8 cellular contexts compared by ENCODE assay signal in genomic region chr10:91164520-91165065, GRCh38. TPM values are rescaled to one million over a fixed set of nuclear protein-coding genes. Genes with fewer than 3 reads are reported as not detected.
DNase-seq lines count a peak whose midpoint lies in the region; ATAC-seq and TF ChIP-seq lines count a peak whose summit lies in the region.

No MANE protein-coding gene starts in this region.

- peaks cover 57% of the 10 kb centered on the region for H3K4me1 Mint-ChIP-seq in CD4-positive, alpha-beta T cell (ENCODE audit: low read depth)
- H3K4me1 Mint-ChIP-seq in neural crest cell: peaks cover 8% of the 10 kb centered on the region

- no peaks in the 10 kb centered on the region for H3K9me3 Mint-ChIP-seq in CD4-positive, alpha-beta T cell
- no peaks in the 10 kb centered on the region for H3K9me3 Mint-ChIP-seq in neural crest cell

- no peaks in the 10 kb centered on the region for H3K27me3 Mint-ChIP-seq in CD4-positive, alpha-beta T cell
- H3K27me3 Mint-ChIP-seq in neural crest cell (ENCODE audit: low read depth): peaks cover 79% of the 10 kb centered on the region

- H4K20me1 ChIP-seq in PC-9 (ENCODE audit: insufficient read depth): no peaks in the 10 kb centered on the region; the same call in 1 of the 2 replicates

- peaks cover 20% of the 10 kb centered on the region; the same call in 1 of the 2 replicates for H3K79me2 ChIP-seq in PC-9 (ENCODE audit: low read depth)

- H3K27ac ChIP-seq in CD4-positive, alpha-beta T cell (ENCODE audit: low read depth, low read length): peak overlapping the region; percentile 79
- H3K27ac ChIP-seq in PC-9: 0 out of 2 replicates have a peak overlapping the region, but pooled peaks have one; percentile 66

- H3K36me3 Mint-ChIP-seq in CD4-positive, alpha-beta T cell (ENCODE audit: low read depth): peaks cover 33% of the 10 kb centered on the region
- H3K36me3 Mint-ChIP-seq in neural crest cell (ENCODE audit: low read depth): peaks cover 3% of the 10 kb centered on the region

- TF ChIP-seq CTCF in CD4-positive, alpha-beta T cell (IDR thresholded peaks at IDR 0.05): no peak
- TF ChIP-seq CTCF in PC-9 (conservative IDR thresholded peaks at IDR 0.05) (no peak), neural crest cell (conservative IDR thresholded peaks at IDR 0.05) (no peak)

- H3K9ac ChIP-seq in endocrine pancreas (ENCODE audit: control insufficient read depth, insufficient read depth, low read length): no peak overlapping the region

- POLR2A ChIA-PET in CD4-positive, alpha-beta T cell (lab: Charles Lee): interaction anchor here (0.6 to 4.5 kb wide), 12 partner anchors 8 to 1751 kb away, joined by 3 to 45 read pairs (median 7); partner anchors contain the start of genes IFIT5 and PCGF5
- POLR2A ChIA-PET in PC-9 (lab: Charles Lee; ENCODE audit: unreplicated experiment): no interaction called here

- H3K9me2 ChIP-seq in PC-9 (ENCODE audit: insufficient read depth): no peaks in the 10 kb centered on the region

- peak overlapping the region; percentile 79 for H3K4me2 ChIP-seq in PC-9

- intact Hi-C loops in CD4-positive, alpha-beta T cell (cut with DNase I, micrococcal nuclease): loop anchor here in 1 of 2 experiments (5.0 to 10.0 kb wide), 5 partner anchors 248 to 1683 kb away; partner anchors contain the start of genes BTAF1, EXOC6, HECTD2 and RPP30
- intact Hi-C loops in PC-9 (cut with micrococcal nuclease; ENCODE audit: unreplicated experiment): loop anchor here (2.0 kb wide), 2 partner anchors 56 to 252 kb away; partner anchors contain the start of gene PCGF5

- DNase-seq in CD4-positive, alpha-beta T cell: no peak
- DNase-seq in PC-9 (no peak), neural crest cell (ENCODE audit: low read depth, low spot score) (no peak), NCI-H2171 treated with DMSO at 0.1 percent for 48 hours (lab: John Stamatoyannopoulos, UW) (no peak), COLO668 (lab: John Stamatoyannopoulos, UW; ENCODE audit: unreplicated experiment) (no peak), H7 (no peak)
- no peak for DNase-seq in activated CD4-positive, CD25-positive, alpha-beta regulatory T cell treated with anti-CD3 and anti-CD28 coated beads, Interleukin-2, amount 50 U/mL, for 72 hours

- H3K4me3 Mint-ChIP-seq in CD4-positive, alpha-beta T cell: peak overlapping the region; percentile 98
- peak overlapping the region; percentile 81 for H3K4me3 Mint-ChIP-seq in neural crest cell

- H3K4me1 ChIP-seq in PC-9 (replicated peaks; ENCODE audit: insufficient read depth): 0 out of 2 replicates have a peak, but pooled peaks cover 11% of the 10 kb centered on the region
- H3K4me1 ChIP-seq in endocrine pancreas (ENCODE audit: control insufficient read depth, insufficient read depth, low read length): no peaks in the 10 kb centered on the region

- no peak overlapping the region for H2AFZ ChIP-seq in PC-9

- H3K36me3 ChIP-seq in PC-9 (ENCODE audit: low read depth): no peaks in the 10 kb centered on the region
- H3K36me3 ChIP-seq in endocrine pancreas (ENCODE audit: control insufficient read depth, insufficient read depth, low read length): no peaks in the 10 kb centered on the region
- no peaks in the 10 kb centered on the region for H3K36me3 ChIP-seq in H7 (replicated peaks; ENCODE audit: control insufficient read depth, insufficient read depth, low read length)

- H3F3A ChIP-seq in PC-9 (ENCODE audit: insufficient read depth, low read depth): peaks cover 10% of the 10 kb centered on the region; the same call in 1 of the 2 replicates

- no peak for ATAC-seq in CD4-positive, alpha-beta T cell (ENCODE audit: poor library complexity)

- peak overlapping the region; percentile 98 for H3K27ac Mint-ChIP-seq in CD4-positive, alpha-beta T cell
- H3K27ac Mint-ChIP-seq in neural crest cell (ENCODE audit: unreplicated experiment): no peak overlapping the region

- peaks cover under 1% of the 10 kb centered on the region for H3K9me3 ChIP-seq in CD4-positive, alpha-beta T cell (ENCODE audit: control insufficient read depth, low read length)
- H3K9me3 ChIP-seq in PC-9 (ENCODE audit: insufficient read depth, low read depth) (no peaks in the 10 kb centered on the region), endocrine pancreas (ENCODE audit: control insufficient read depth, low read length) (no peaks in the 10 kb centered on the region)

- CTCF ChIA-PET in CD4-positive, alpha-beta T cell (lab: Charles Lee): interaction anchor here (0.6 kb wide), 1 partner anchor 740 kb away, joined by 3 read pairs; no protein-coding TSS in a partner anchor
- CTCF ChIA-PET in PC-9 (lab: Charles Lee): no interaction called here

- no TSS peak for BruUV-seq in PC-9 (replicated peaks; lab: Mats Ljungman, UMichigan)

- H3K27me3 ChIP-seq in CD4-positive, alpha-beta T cell (ENCODE audit: control insufficient read depth, insufficient read depth, low read length): no peaks in the 10 kb centered on the region
- H3K27me3 ChIP-seq in PC-9 (ENCODE audit: insufficient read depth, low read depth): no peaks in the 10 kb centered on the region
- H3K27me3 ChIP-seq in endocrine pancreas (ENCODE audit: control insufficient read depth, insufficient read depth, low read length): no peaks in the 10 kb centered on the region
- peaks cover 74% of the 10 kb centered on the region for H3K27me3 ChIP-seq in H7 (ENCODE audit: control insufficient read depth, insufficient read depth, low read length)

- H3K4me3 ChIP-seq in PC-9 (peak overlapping the region; percentile 84), endocrine pancreas (ENCODE audit: control insufficient read depth, insufficient read depth, low read length) (peak overlapping the region; percentile 63), H7 (ENCODE audit: insufficient read depth, low read depth, low read length) (no peak overlapping the region)

RNA-seq across cellular contexts. Expression of gene PCGF5, which starts 55.9 kb away (rescaled TPM):
- 10 to 100 TPM; 57.7 to 58.4 TPM for total RNA-seq in CD4-positive, alpha-beta T cell
- total RNA-seq in PC-9 (2021) (20.4 and 27.7 TPM in 2 replicates), neural crest cell (10.2 and 11.2 TPM in 2 replicates)
- total RNA-seq in H7 (2014; rRNA removed; shearing (Covaris generic)): 4.8 TPM in 2 replicates
